1 cellular context compared by ENCODE assay signal in genomic region chr10:43698156-43698555, GRCh38.
TF ChIP-seq lines count a peak whose summit lies in the region.

No MANE protein-coding gene starts in this region.

TF ChIP-seq in K562, 482 proteins besides CTCF, POLR2A, EP300 and RAD21 (continued from another document):
- TF ChIP-seq MBD2 (IDR thresholded peaks at IDR 0.05; ENCODE audit: borderline replicate concordance, low read depth) (no peak), RUNX1 (IDR thresholded peaks at IDR 0.05; ENCODE audit: low read depth) (no peak), ZNF655 (CRISPR knock-in tag; IDR thresholded peaks at IDR 0.05) (no peak), ZNF444 (CRISPR knock-in tag; IDR thresholded peaks at IDR 0.05) (no peak), ZBTB11 (CRISPR knock-in tag; IDR thresholded peaks at IDR 0.05) (0 out of 6 replicates have a peak, but pooled peaks of 1 of the 3 experiments have one; percentile 25), NR2C2 (CRISPR knock-in tag; IDR thresholded peaks at IDR 0.05) (no peak), NR2C2 (tag; IDR thresholded peaks at IDR 0.05) (peak; percentile 61; the same call in 1 of the 2 replicates), ZBTB34 (CRISPR knock-in tag; IDR thresholded peaks at IDR 0.05) (no peak), STAT5B (CRISPR knock-in tag; IDR thresholded peaks at IDR 0.05) (no peak), ETS2 (tag; IDR thresholded peaks at IDR 0.05; ENCODE audit: borderline replicate concordance, poor library complexity, severe bottlenecking) (no peak), ETV6 (IDR thresholded peaks at IDR 0.05; ENCODE audit: borderline replicate concordance in 1 of 2, low read depth in 2 of 2, low read length in 1 of 2) (no peak), ETV6 (CRISPR knock-in tag; IDR thresholded peaks at IDR 0.05; ENCODE audit: borderline replicate concordance) (no peak), E2F4 (CRISPR knock-in tag; IDR thresholded peaks at IDR 0.05; ENCODE audit: low read depth) (no peak), PURB (CRISPR knock-in tag; IDR thresholded peaks at IDR 0.05; ENCODE audit: low read depth) (no peak), FOXA1 (IDR thresholded peaks at IDR 0.05; ENCODE audit: borderline replicate concordance) (no peak), CHD2 (IDR thresholded peaks at IDR 0.05; ENCODE audit: low read depth, low read length) (no peak)
